In the genomic region with DNA sequence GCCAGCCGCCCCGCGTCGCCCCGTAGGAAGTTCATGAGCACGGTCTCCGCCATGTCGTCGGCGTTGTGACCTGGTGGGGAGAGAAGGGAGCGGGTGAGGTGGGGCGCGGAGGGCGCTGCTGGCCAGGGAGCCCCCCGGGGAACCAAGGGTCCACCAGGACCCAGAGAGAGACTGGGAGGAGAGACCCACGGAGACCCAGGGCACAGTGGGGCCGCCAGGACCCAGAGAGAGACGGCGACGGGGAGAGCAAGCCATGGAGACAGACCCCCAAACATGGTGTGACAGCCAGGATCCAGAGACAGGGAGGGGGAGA, we compare ENCODE assay signal across 26 cellular contexts. TPM values are rescaled to one million over a fixed set of nuclear protein-coding genes. Genes with fewer than 3 reads are reported as not detected.
A peak's percentile ranks its signal among the peaks of the same experiment; 100 is the strongest.
DNase-seq lines count a peak whose midpoint lies in the region; ATAC-seq, FAIRE-seq and TF ChIP-seq lines count a peak whose summit lies in the region.
"Had no signal": no experiment of that assay in that cellular context is flagged by ENCODE, and none has a peak within 500 bp of the region (broad histone marks: within the 10 kb centered on the region; RNA-seq: fewer than 3 reads in every experiment).

No MANE protein-coding gene starts in this region.

- no peak for ATAC-seq in left cardiac atrium
- peak; percentile 4 for ATAC-seq in T-helper 17 cell
- ATAC-seq in stimulated activated naive CD8-positive, alpha-beta T cell treated with anti-CD3 and anti-CD28 coated beads, Interleukin-15, amount 100 ng/mL, for 72 hours = no peak

- no peak for FAIRE-seq in frontal cortex (lab: Jason Lieb, UNC)
- FAIRE-seq: D721Med, endometrium had no signal

- peaks cover 33% of the 10 kb centered on the region for H3K4me1 ChIP-seq in left ventricle myocardium inferior
- H3K4me1 ChIP-seq in esophagus muscularis mucosa = peaks cover 6 to 42% (median 14%) of the 10 kb centered on the region in 4 donors
- H3K4me1 ChIP-seq: HAP-1, SJSA1 had no signal

- H3K4me3 Mint-ChIP-seq in T-helper 17 cell = peak overlapping the region; percentile 36
- H3K4me3 Mint-ChIP-seq in stimulated activated naive CD8-positive, alpha-beta T cell treated with anti-CD3 and anti-CD28 coated beads, Interleukin-15, amount 100 ng/mL, for 72 hours = peak overlapping the region; percentile 19 to 63

- no peak for TF ChIP-seq POLR2A in esophagus muscularis mucosa (IDR thresholded peaks at IDR 0.05; ENCODE audit: low read depth)

- TF ChIP-seq CTCF in left ventricle myocardium inferior (IDR thresholded peaks at IDR 0.05; ENCODE audit: borderline replicate concordance) (no peak), esophagus muscularis mucosa (IDR thresholded peaks at IDR 0.05) (no peak)

- no peaks in the 10 kb centered on the region for H3K27me3 Mint-ChIP-seq in T-helper 17 cell
- no peaks in the 10 kb centered on the region for H3K27me3 Mint-ChIP-seq in stimulated activated naive CD8-positive, alpha-beta T cell treated with anti-CD3 and anti-CD28 coated beads, Interleukin-15, amount 100 ng/mL, for 72 hours

- peaks cover 25% of the 10 kb centered on the region for H3K4me1 Mint-ChIP-seq in T-helper 17 cell
- peaks cover 41% of the 10 kb centered on the region for H3K4me1 Mint-ChIP-seq in stimulated activated naive CD8-positive, alpha-beta T cell treated with anti-CD3 and anti-CD28 coated beads, Interleukin-15, amount 100 ng/mL, for 72 hours

- TF ChIP-seq EP300 in esophagus muscularis mucosa (IDR thresholded peaks at IDR 0.05) = no peak

- WGBS in esophagus muscularis mucosa = 68% methylated on average over 6 of the region's 20 CpGs

- H3K27ac ChIP-seq in left ventricle myocardium inferior (replicated peaks) = peak overlapping the region; percentile 50
- peak overlapping the region in 2 of 4 donors; percentile 43 to 56 for H3K27ac ChIP-seq in esophagus muscularis mucosa (replicated peaks in 1 of 4)
- H3K27ac ChIP-seq: cardiac muscle cell, SJSA1 had no signal

- no peaks in the 10 kb centered on the region for H3K9me3 Mint-ChIP-seq in stimulated activated naive CD8-positive, alpha-beta T cell treated with anti-CD3 and anti-CD28 coated beads, Interleukin-15, amount 100 ng/mL, for 72 hours

- H3K27me3 ChIP-seq in left ventricle myocardium inferior (ENCODE audit: low read depth) (no peaks in the 10 kb centered on the region), esophagus muscularis mucosa (no peaks in the 10 kb centered on the region)
- H3K27me3 ChIP-seq: cardiac muscle cell, SJSA1 had no signal

- intact Hi-C loops in left ventricle myocardium inferior (cut with micrococcal nuclease) = no loop called here
- intact Hi-C loops in left cardiac atrium (cut with DNase I) = loop anchor here (5.0 kb wide), 2 partner anchors 77 to 172 kb away; no protein-coding TSS in a partner anchor
- intact Hi-C loops in esophagus muscularis mucosa (cut with DNase I) = loop anchor here (5.0 kb wide), 1 partner anchor 77 kb away; no protein-coding TSS in a partner anchor
- intact Hi-C loops in posterior vena cava (cut with DNase I) = no loop called here

- H3K36me3 Mint-ChIP-seq in T-helper 17 cell (ENCODE audit: low read depth) = peaks cover 4% of the 10 kb centered on the region

- H3K4me3 ChIP-seq in left ventricle myocardium inferior = peak overlapping the region; percentile 50
- H3K4me3 ChIP-seq in esophagus muscularis mucosa = peak overlapping the region; percentile 22 to 51 (median 43)
- H3K4me3 ChIP-seq: cardiac muscle cell, HAP-1, SJSA1 had no signal

- H3K9me3 ChIP-seq in left ventricle myocardium inferior (replicated peaks) (no peaks in the 10 kb centered on the region), T-helper 17 cell (ENCODE audit: control insufficient read depth, low read length, poor library complexity, severe bottlenecking) (no peaks in the 10 kb centered on the region), esophagus muscularis mucosa (no peaks in the 10 kb centered on the region)
- H3K9me3 ChIP-seq: HAP-1, SJSA1 had no signal

- H3K36me3 ChIP-seq in left ventricle myocardium inferior (peaks cover 18% of the 10 kb centered on the region), esophagus muscularis mucosa (peaks cover 6 to 56% (median 30%) of the 10 kb centered on the region in 4 donors)
- H3K36me3 ChIP-seq: cardiac muscle cell had no signal

- H3K27ac Mint-ChIP-seq in T-helper 17 cell = no peak overlapping the region
- no peak overlapping the region for H3K27ac Mint-ChIP-seq in stimulated activated naive CD8-positive, alpha-beta T cell treated with anti-CD3 and anti-CD28 coated beads, Interleukin-15, amount 100 ng/mL, for 72 hours

- DNase-seq in left ventricle myocardium inferior (no peak), left cardiac atrium (no peak), T-helper 17 cell (no peak), esophagus muscularis mucosa (ENCODE audit: extremely low spot score) (no peak), posterior vena cava (ENCODE audit: low spot score) (no peak), D341Med (ENCODE audit: low spot score) (no peak), frontal cortex (ENCODE audit: low spot score in 2 of 2) (no peak)
- DNase-seq in stimulated activated naive CD8-positive, alpha-beta T cell treated with anti-CD3 and anti-CD28 coated beads, Interleukin-15, amount 100 ng/mL, for 72 hours = no peak
- DNase-seq: C1 segment of cervical spinal cord; EL; IMR-90; mesenchymal stem cell; NCI-H1048; NCI-H187; occipital lobe; stimulated activated naive CD4-positive, alpha-beta T cell treated with Interleukin-2 at 50 U/mL for 16 hours; trophoblast cell had no signal

RNA-seq across cellular contexts. Expression of a gene that starts 9.2 kb away (rescaled TPM):
- total RNA-seq in left ventricle myocardium inferior = 4.4 TPM
- 1 to 10 TPM; 5.3 to 6.0 TPM for total RNA-seq in left cardiac atrium
- 1 to 10 TPM; 4.1 to 4.6 TPM for total RNA-seq in T-helper 17 cell
- total RNA-seq in esophagus muscularis mucosa = 10 to 100 TPM in 3 of 4 donors, 1 to 10 TPM in 1; 7.1 to 18.9 (median 13.7) TPM
- 1 to 10 TPM; 3.7 to 5.0 TPM for total RNA-seq in posterior vena cava
- 4.1 TPM for total RNA-seq in frontal cortex

RNA-seq across cellular contexts. Expression of a gene that starts 16.3 kb away (rescaled TPM):
- total RNA-seq in left ventricle myocardium inferior (1.6 TPM), left cardiac atrium (under 1 TPM; 0.21 to 0.31 TPM), T-helper 17 cell (under 1 TPM; 0.32 to 0.39 TPM), esophagus muscularis mucosa (under 1 TPM in 1 of 4 donors, not detected in 3; 0.52 TPM), posterior vena cava (not detected), frontal cortex (not detected)
- total RNA-seq: fibroblast of lung, glomerular endothelial cell, IMR-90, occipital lobe, RPMI7951, SJSA1 had no signal

RNA-seq across cellular contexts. Expression of a gene that starts 25.7 kb away (rescaled TPM):
- total RNA-seq in left ventricle myocardium inferior (1.7 TPM), left cardiac atrium (1 to 10 TPM; 5.1 to 6.6 TPM), T-helper 17 cell (1 to 10 TPM; 1.4 to 4.8 TPM), esophagus muscularis mucosa (1 to 10 TPM; 2.0 to 9.4 (median 3.5) TPM), posterior vena cava (10 to 100 TPM in 1 of 2 donors, 1 to 10 TPM in 1; 8.7 to 12.6 TPM), frontal cortex (0.41 TPM)
- total RNA-seq: cardiac muscle cell, fibroblast of lung, glomerular endothelial cell, IMR-90, RPMI7951, SJSA1 had no signal

RNA-seq across cellular contexts. Expression of a gene that starts 34.1 kb away (rescaled TPM):
- total RNA-seq in left ventricle myocardium inferior (not detected), left cardiac atrium (under 1 TPM in 1 of 2 donors, not detected in 1; 0.65 TPM), T-helper 17 cell (not detected), esophagus muscularis mucosa (not detected), posterior vena cava (not detected), frontal cortex (not detected)
- total RNA-seq: fibroblast of lung; glomerular endothelial cell; IMR-90; occipital lobe; RPMI7951; SJSA1; T-helper 1 cell treated with Interleukin-12 subunit alpha and Interleukin-12 subunit beta and Interleukin-4 antibody, amounts not matched to agents 30 ng/mL and 1 ng/mL, for 36 hours had no signal

RNA-seq across cellular contexts. Expression of a gene that starts 43.1 kb away (rescaled TPM):
- total RNA-seq in left ventricle myocardium inferior (0.47 TPM), left cardiac atrium (1 to 10 TPM; 1.6 to 2.2 TPM), T-helper 17 cell (under 1 TPM in 1 of 2 donors, not detected in 1; 0.42 TPM), esophagus muscularis mucosa (1 to 10 TPM in 1 of 4 donors, under 1 TPM in 2, not detected in 1; 0.19 to 2.2 (median 0.92) TPM), posterior vena cava (1 to 10 TPM; 1.8 to 5.5 TPM), frontal cortex (under 0.01 TPM)
- total RNA-seq: cardiac muscle cell; fibroblast of lung; glomerular endothelial cell; IMR-90; RPMI7951; SJSA1; T-helper 1 cell treated with Interleukin-12 subunit alpha and Interleukin-12 subunit beta and Interleukin-4 antibody, amounts not matched to agents 30 ng/mL and 1 ng/mL, for 36 hours had no signal

Comparison
In these comparisons a context has a peak if more than half of its experiments do, and no peak if none do; other contexts are left out.
1. intact Hi-C loops: an anchor here in left cardiac atrium (5.0 kb wide) and esophagus muscularis mucosa (5.0 kb wide); none called in left ventricle myocardium inferior and posterior vena cava.